8 cellular contexts compared by ENCODE assay signal in genomic region chr17:2337811-2338657, GRCh38. TPM values are rescaled to one million over a fixed set of nuclear protein-coding genes. Genes with fewer than 3 reads are reported as not detected.
DNase-seq lines count a peak whose midpoint lies in the region; FAIRE-seq and TF ChIP-seq lines count a peak whose summit lies in the region.

No MANE protein-coding gene starts in this region.

- H3K4me2 ChIP-seq in OCI-LY7 (ENCODE audit: low read length): peak overlapping the region; percentile 97
- H3K4me2 ChIP-seq in neural cell (ENCODE audit: low read length): peak overlapping the region; percentile 91

- FAIRE-seq in H54 (lab: Jason Lieb, UNC): no peak

- POLR2A ChIA-PET in OCI-LY7 (lab: Charles Lee): interaction anchor here (1.1 kb wide), 1 partner anchor 10 kb away, joined by 3 read pairs; no protein-coding TSS in a partner anchor

- H3K9me3 ChIP-seq in OCI-LY7 (ENCODE audit: low read length) (no peaks in the 10 kb centered on the region), neural cell (ENCODE audit: low read length) (no peaks in the 10 kb centered on the region), thymus (ENCODE audit: control insufficient read depth) (no peaks in the 10 kb centered on the region)

- H3K9ac ChIP-seq in neural cell (ENCODE audit: low read length): peak overlapping the region; percentile 84

- H3K27ac ChIP-seq in OCI-LY7 (ENCODE audit: low read depth, low read length, poor library complexity, severe bottlenecking) (no peak overlapping the region), neural cell (ENCODE audit: low read length) (peak overlapping the region; percentile 68), thymus (ENCODE audit: low read depth) (peak overlapping the region; percentile 91)

- H3K4me1 ChIP-seq in OCI-LY7 (ENCODE audit: insufficient read depth, low read length, poor library complexity, severe bottlenecking): peaks cover 32% of the 10 kb centered on the region
- H3K4me1 ChIP-seq in thymus (ENCODE audit: control insufficient read depth, insufficient read depth, low read length): peaks cover 13% of the 10 kb centered on the region

- H3F3A ChIP-seq in neural cell (ENCODE audit: insufficient read depth, low read length, poor library complexity, severe bottlenecking): no peaks in the 10 kb centered on the region

- H3K36me3 ChIP-seq in OCI-LY7 (ENCODE audit: insufficient read depth, low read length): peaks cover 30% of the 10 kb centered on the region
- no peaks in the 10 kb centered on the region for H3K36me3 ChIP-seq in neural cell (ENCODE audit: insufficient read depth, low read length)
- peaks cover 23% of the 10 kb centered on the region for H3K36me3 ChIP-seq in thymus (ENCODE audit: control insufficient read depth, insufficient read depth)

- no TSS peak for BruUV-seq in OCI-LY7 (replicated peaks; lab: Mats Ljungman, UMichigan)

- H3K79me2 ChIP-seq in OCI-LY7 (ENCODE audit: insufficient read depth, low read depth, low read length) (peaks cover 32% of the 10 kb centered on the region), neural cell (replicated peaks; ENCODE audit: insufficient read depth, low read length) (peaks cover 29% of the 10 kb centered on the region)

- no peaks in the 10 kb centered on the region for H3K27me3 ChIP-seq in neural cell (ENCODE audit: insufficient read depth, low read depth, low read length)
- no peaks in the 10 kb centered on the region for H3K27me3 ChIP-seq in thymus (ENCODE audit: control insufficient read depth, insufficient read depth)

- CTCF ChIA-PET in OCI-LY7 (lab: Charles Lee; ENCODE audit: unreplicated experiment): no interaction called here

- H3K9me2 ChIP-seq in OCI-LY7 (ENCODE audit: insufficient read depth, low read length) (no peaks in the 10 kb centered on the region), neural cell (ENCODE audit: insufficient read depth, low read length) (no peaks in the 10 kb centered on the region)

- TF ChIP-seq RAD21 in neural cell (conservative IDR thresholded peaks at IDR 0.05): no peak

- TF ChIP-seq CTCF in OCI-LY7 (conservative IDR thresholded peaks at IDR 0.05; ENCODE audit: low read length) (0 out of 2 replicates have a peak, but pooled peaks have one; percentile 7), fibroblast of the aortic adventitia (IDR thresholded peaks at IDR 0.05; ENCODE audit: insufficient read depth, low read length) (no peak), neural cell (IDR thresholded peaks at IDR 0.05; ENCODE audit: poor library complexity, severe bottlenecking) (no peak)

- peak overlapping the region; percentile 78; the same call in 1 of the 2 replicates for H2AFZ ChIP-seq in OCI-LY7 (ENCODE audit: low read length)
- H2AFZ ChIP-seq in neural cell (ENCODE audit: low read depth, low read length): no peak overlapping the region

- no peak for TF ChIP-seq EP300 in neural cell (conservative IDR thresholded peaks at IDR 0.05; ENCODE audit: poor library complexity, severe bottlenecking)

- DNase-seq in COLO668 (lab: John Stamatoyannopoulos, UW; ENCODE audit: unreplicated experiment) (peak; percentile 66), H54 (ENCODE audit: insufficient read length, low spot score) (peak; percentile 69), OCI-LY7 (ENCODE audit: low spot score) (peak; percentile 28), fibroblast of the aortic adventitia (ENCODE audit: low read depth) (peak; percentile 31), NCI-H187 (lab: John Stamatoyannopoulos, UW) (no peak)
- DNase-seq in activated effector memory CD4-positive, alpha-beta T cell treated with anti-CD3 and anti-CD28 coated beads, Interleukin-2, amount 50 U/mL, for 16 hours: peak; percentile 86

- WGBS in thymus: 5% methylated on average over 60 of the region's 60 CpGs

- H4K20me1 ChIP-seq in OCI-LY7 (ENCODE audit: insufficient read depth, low read length) (peaks cover 10% of the 10 kb centered on the region; the same call in 1 of the 2 replicates), neural cell (ENCODE audit: insufficient read depth) (no peaks in the 10 kb centered on the region)

- no peak for TF ChIP-seq POLR2A in H54 (IDR thresholded peaks at IDR 0.05; ENCODE audit: low read depth, low read length)

- H3K4me3 ChIP-seq in OCI-LY7 (ENCODE audit: low read depth, low read length, poor library complexity, severe bottlenecking) (peak overlapping the region; percentile 95), fibroblast of the aortic adventitia (ENCODE audit: low read depth, low read length) (peak overlapping the region; percentile 94), neural cell (ENCODE audit: low read length) (peak overlapping the region; percentile 98), thymus (ENCODE audit: low read length) (peak overlapping the region; percentile 93)

- intact Hi-C loops in OCI-LY7 (cut with micrococcal nuclease; ENCODE audit: unreplicated experiment): loop anchor here (2.0 to 5.0 kb wide), 2 partner anchors 63 to 286 kb away; partner anchors contain the start of gene MNT

TF ChIP-seq in neural cell, 6 proteins besides CTCF, POLR2A, EP300 and RAD21:
- no peak for TF ChIP-seq REST (IDR thresholded peaks at IDR 0.05; ENCODE audit: borderline replicate concordance)
- TF ChIP-seq POLR2AphosphoS5 (IDR thresholded peaks at IDR 0.05): peak; percentile 38

RNA-seq across cellular contexts. Expression of gene SGSM2, which starts 0.7 kb away (rescaled TPM):
- 38.4 and 44.0 TPM in 2 replicates for total RNA-seq in OCI-LY7 (2014; rRNA removed; shearing (Covaris generic))
- 49.0 and 50.6 TPM in 2 replicates for total RNA-seq in OCI-LY7 (2022)
- 31.0 and 47.3 TPM in 2 replicates for total RNA-seq in fibroblast of the aortic adventitia (ENCODE audit: low replicate concordance)
- 222 and 281 TPM in 2 replicates for polyA plus RNA-seq in neural cell
- polyA minus RNA-seq in neural cell: 131 and 149 TPM in 2 replicates
- polyA plus RNA-seq in thymus: 100 TPM

RNA-seq across cellular contexts. Expression of gene TSR1, which starts 1.8 kb away (rescaled TPM):
- total RNA-seq in OCI-LY7 (2014; rRNA removed; shearing (Covaris generic)): 71.4 and 85.8 TPM in 2 replicates
- total RNA-seq in OCI-LY7 (2022) (48.1 and 58.7 TPM in 2 replicates), fibroblast of the aortic adventitia (ENCODE audit: low replicate concordance) (24.2 and 44.5 TPM in 2 replicates)
- polyA plus RNA-seq in neural cell (31.8 and 32.5 TPM in 2 replicates), thymus (12.4 TPM)
- polyA minus RNA-seq in neural cell: 34.6 and 41.9 TPM in 2 replicates

RNA-seq across cellular contexts. Expression of gene SRR, which starts 34.3 kb away (rescaled TPM):
- total RNA-seq in OCI-LY7 (2014; rRNA removed; shearing (Covaris generic)): 3.8 and 5.6 TPM in 2 replicates
- total RNA-seq in OCI-LY7 (2022): 5.8 and 12.1 TPM in 2 replicates
- total RNA-seq in fibroblast of the aortic adventitia (ENCODE audit: low replicate concordance): 9.1 and 29.4 TPM in 2 replicates
- 30.0 and 69.0 TPM in 2 replicates for polyA plus RNA-seq in neural cell
- polyA minus RNA-seq in neural cell: 43.6 and 45.3 TPM in 2 replicates
- polyA plus RNA-seq in thymus: 8.3 TPM

RNA-seq across cellular contexts. Expression of gene SMG6, which starts 34.4 kb away (rescaled TPM):
- 10.2 and 12.5 TPM in 2 replicates for total RNA-seq in OCI-LY7 (2014; rRNA removed; shearing (Covaris generic))
- total RNA-seq in OCI-LY7 (2022) (17.8 and 18.8 TPM in 2 replicates), fibroblast of the aortic adventitia (ENCODE audit: low replicate concordance) (37.5 and 49.3 TPM in 2 replicates)
- polyA plus RNA-seq in neural cell (13.9 and 17.5 TPM in 2 replicates), thymus (30.0 TPM)
- 29.7 and 30.7 TPM in 2 replicates for polyA minus RNA-seq in neural cell

Comparison
In these comparisons a context has a peak if more than half of its experiments do, and no peak if none do; other contexts are left out.
1. DNase-seq: peak in COLO668 (single experiment), H54 (single experiment), OCI-LY7 (single experiment), activated effector memory CD4-positive, alpha-beta T cell treated with anti-CD3 and anti-CD28 coated beads, Interleukin-2, amount 50 U/mL, for 16 hours (single experiment) and fibroblast of the aortic adventitia (single experiment); none in NCI-H187 (0 of 2).
2. Peak in every context shown above with its lines, with median percentiles within 50 percentile points of each other: H3K4me3 ChIP-seq.